ENCODE assay signal across 15 cellular contexts in genomic region chr2:106163948-106164580, GRCh38. TPM values are rescaled to one million over a fixed set of nuclear protein-coding genes. Genes with fewer than 3 reads are reported as not detected.
DNase-seq lines count a peak whose midpoint lies in the region; ATAC-seq and TF ChIP-seq lines count a peak whose summit lies in the region.
"Had no signal": no experiment of that assay in that cellular context is flagged by ENCODE, and none has a peak within 500 bp of the region (broad histone marks: within the 10 kb centered on the region; RNA-seq: fewer than 3 reads in every experiment).

No MANE protein-coding gene starts in this region.

- POLR2A ChIA-PET in activated CD4-positive, alpha-beta T cell treated with anti-CD3 and anti-CD28 coated beads, Interleukin-2, amount 10 ng/mL, durations not matched to agents 7 days and 5 days (lab: Charles Lee): no interaction called here

- H3K27ac ChIP-seq in brain microvascular endothelial cell (no peak overlapping the region), upper lobe of right lung (no peak overlapping the region)
- H3K27ac ChIP-seq: A549, colonic mucosa had no signal

- H3K27ac Mint-ChIP-seq in activated CD4-positive, alpha-beta T cell treated with anti-CD3 and anti-CD28 coated beads, Interleukin-2, amount 10 ng/mL, durations not matched to agents 7 days and 5 days: peak overlapping the region; percentile 76
- H3K27ac Mint-ChIP-seq in IgD-negative memory B cell: peak overlapping the region; percentile 12 to 57 (median 28)
- H3K27ac Mint-ChIP-seq in natural killer cell treated with Interleukin-12 subunit alpha and Interleukin-12 subunit beta and Interleukin-15 and Interleukin-18, amount 100 ng/mL, for 72 hours: peak overlapping the region; percentile 17 to 60

- no peak for DNase-seq in activated CD4-positive, alpha-beta T cell treated with anti-CD3 and anti-CD28 coated beads, Interleukin-2, amount 10 ng/mL, durations not matched to agents 7 days and 5 days
- DNase-seq in activated CD4-positive, alpha-beta T cell treated with anti-CD3 and anti-CD28 coated beads, Interleukin-2, amount 50 U/mL, for 1 hour: no peak
- peak; percentile 52 for DNase-seq in brain microvascular endothelial cell
- no peak for DNase-seq in natural killer cell treated with Interleukin-12 subunit alpha and Interleukin-12 subunit beta and Interleukin-15 and Interleukin-18, amount 100 ng/mL, for 72 hours (ENCODE audit: low spot score)
- DNase-seq in upper lobe of right lung: no peak
- no peak for DNase-seq in stimulated activated naive CD4-positive, alpha-beta T cell treated with Interleukin-2 at 50 U/mL for 16 hours (lab: John Stamatoyannopoulos, UW)
- DNase-seq: activated CD4-positive, alpha-beta T cell treated with anti-CD3 and anti-CD28 coated beads for 48 hours; colonic mucosa; DMS53; GOT3; mesendoderm; OCI-M1 had no signal

- no peak for TF ChIP-seq CTCF in brain microvascular endothelial cell (IDR thresholded peaks at IDR 0.05; ENCODE audit: low read depth, low read length, missing control alignments)
- no peak for TF ChIP-seq CTCF in upper lobe of right lung (IDR thresholded peaks at IDR 0.05)

- no peaks in the 10 kb centered on the region for H3K9me3 Mint-ChIP-seq in activated CD4-positive, alpha-beta T cell treated with anti-CD3 and anti-CD28 coated beads, Interleukin-2, amount 10 ng/mL, durations not matched to agents 7 days and 5 days
- H3K9me3 Mint-ChIP-seq in IgD-negative memory B cell: no peaks in the 10 kb centered on the region
- H3K9me3 Mint-ChIP-seq in natural killer cell treated with Interleukin-12 subunit alpha and Interleukin-12 subunit beta and Interleukin-15 and Interleukin-18, amount 100 ng/mL, for 72 hours: no peaks in the 10 kb centered on the region

- no peaks in the 10 kb centered on the region for H3K27me3 Mint-ChIP-seq in activated CD4-positive, alpha-beta T cell treated with anti-CD3 and anti-CD28 coated beads, Interleukin-2, amount 10 ng/mL, durations not matched to agents 7 days and 5 days
- H3K27me3 Mint-ChIP-seq in IgD-negative memory B cell: no peaks in the 10 kb centered on the region
- no peaks in the 10 kb centered on the region for H3K27me3 Mint-ChIP-seq in natural killer cell treated with Interleukin-12 subunit alpha and Interleukin-12 subunit beta and Interleukin-15 and Interleukin-18, amount 100 ng/mL, for 72 hours

- H3K36me3 ChIP-seq in brain microvascular endothelial cell (replicated peaks): no peaks in the 10 kb centered on the region
- H3K36me3 ChIP-seq in upper lobe of right lung: no peaks in the 10 kb centered on the region
- H3K36me3 ChIP-seq: colonic mucosa had no signal

- no peak overlapping the region for H3K4me3 Mint-ChIP-seq in activated CD4-positive, alpha-beta T cell treated with anti-CD3 and anti-CD28 coated beads, Interleukin-2, amount 10 ng/mL, durations not matched to agents 7 days and 5 days
- peak overlapping the region in 2 of 4 donors; percentile 5 to 6 for H3K4me3 Mint-ChIP-seq in IgD-negative memory B cell
- H3K4me3 Mint-ChIP-seq in natural killer cell treated with Interleukin-12 subunit alpha and Interleukin-12 subunit beta and Interleukin-15 and Interleukin-18, amount 100 ng/mL, for 72 hours: no peak overlapping the region

- peaks cover 46% of the 10 kb centered on the region for H3K36me3 Mint-ChIP-seq in activated CD4-positive, alpha-beta T cell treated with anti-CD3 and anti-CD28 coated beads, Interleukin-2, amount 10 ng/mL, durations not matched to agents 7 days and 5 days (ENCODE audit: low read depth)
- H3K36me3 Mint-ChIP-seq in IgD-negative memory B cell: peaks cover 4% of the 10 kb centered on the region
- peaks cover 14% of the 10 kb centered on the region for H3K36me3 Mint-ChIP-seq in natural killer cell treated with Interleukin-12 subunit alpha and Interleukin-12 subunit beta and Interleukin-15 and Interleukin-18, amount 100 ng/mL, for 72 hours

- no peak for ATAC-seq in natural killer cell treated with Interleukin-12 subunit alpha and Interleukin-12 subunit beta and Interleukin-15 and Interleukin-18, amount 100 ng/mL, for 72 hours
- ATAC-seq in HG03432 (IDR thresholded peaks at IDR 0.05; ENCODE audit: unreplicated experiment): no peak
- ATAC-seq in upper lobe of right lung: no peak
- ATAC-seq: A549 had no signal

- H3K27me3 ChIP-seq in brain microvascular endothelial cell (replicated peaks) (no peaks in the 10 kb centered on the region), upper lobe of right lung (no peaks in the 10 kb centered on the region)
- H3K27me3 ChIP-seq: colonic mucosa had no signal

- H3K4me1 Mint-ChIP-seq in activated CD4-positive, alpha-beta T cell treated with anti-CD3 and anti-CD28 coated beads, Interleukin-2, amount 10 ng/mL, durations not matched to agents 7 days and 5 days: peaks cover 78% of the 10 kb centered on the region
- peaks cover 31 to 40% (median 34%) of the 10 kb centered on the region in 3 donors for H3K4me1 Mint-ChIP-seq in IgD-negative memory B cell
- peaks cover 36 to 42% of the 10 kb centered on the region in 2 donors for H3K4me1 Mint-ChIP-seq in natural killer cell treated with Interleukin-12 subunit alpha and Interleukin-12 subunit beta and Interleukin-15 and Interleukin-18, amount 100 ng/mL, for 72 hours (ENCODE audit: low read depth in 2 of 2)

- no peak overlapping the region for H3K4me3 ChIP-seq in brain microvascular endothelial cell (ENCODE audit: low read depth, low read length)
- no peak overlapping the region for H3K4me3 ChIP-seq in upper lobe of right lung
- H3K4me3 ChIP-seq: A549, colonic mucosa had no signal

- H3K4me1 ChIP-seq in upper lobe of right lung: peaks cover 25% of the 10 kb centered on the region
- H3K4me1 ChIP-seq: colonic mucosa had no signal

- H3K9me3 ChIP-seq in upper lobe of right lung: no peaks in the 10 kb centered on the region
- H3K9me3 ChIP-seq: A549, colonic mucosa had no signal

- in situ Hi-C loops in brain microvascular endothelial cell (cut with HindIII; ENCODE audit: low pct_ligation_motif_present, low sequenced_read_pairs): no loop called here

- intact Hi-C loops in upper lobe of right lung (cut with DNase I): no loop called here

- CTCF ChIA-PET in activated CD4-positive, alpha-beta T cell treated with anti-CD3 and anti-CD28 coated beads, Interleukin-2, amount 10 ng/mL, durations not matched to agents 7 days and 5 days (lab: Charles Lee): interaction anchor here (0.7 kb wide), 1 partner anchor 15 kb away, joined by 3 read pairs; no protein-coding TSS in a partner anchor

RNA-seq across cellular contexts. Expression of gene UXS1, which starts 30.0 kb away (rescaled TPM):
- total RNA-seq in activated CD4-positive, alpha-beta T cell treated with anti-CD3 and anti-CD28 coated beads, Interleukin-2, amount 10 ng/mL, durations not matched to agents 7 days and 5 days: 10 to 100 TPM; 77.6 to 85.0 TPM
- polyA plus RNA-seq in IgD-negative memory B cell: 19.7 TPM
- total RNA-seq in natural killer cell treated with Interleukin-12 subunit alpha and Interleukin-12 subunit beta and Interleukin-15 and Interleukin-18, amount 100 ng/mL, for 72 hours: 100 to 1,000 TPM; 104 to 116 TPM
- total RNA-seq in upper lobe of right lung: 64.8 TPM
